Comparison of ENCODE assay signal across 14 cellular contexts in genomic region chr11:15471028-15471708, GRCh38.
DNase-seq lines count a peak whose midpoint lies in the region; ATAC-seq and TF ChIP-seq lines count a peak whose summit lies in the region.
"Had no signal": no experiment of that assay in that cellular context is flagged by ENCODE, and none has a peak within 500 bp of the region (broad histone marks: within the 10 kb centered on the region; RNA-seq: fewer than 3 reads in every experiment).

No MANE protein-coding gene starts in this region.

- no peak overlapping the region for H2BK15ac ChIP-seq in H9 (ENCODE audit: low read depth, low read length)

- no peaks in the 10 kb centered on the region for H4K20me1 ChIP-seq in H9 (ENCODE audit: control insufficient read depth, insufficient read depth, insufficient read length)

- no peak overlapping the region for H2BK12ac ChIP-seq in H9 (ENCODE audit: insufficient read length, low read depth, low read length)

- H3K4me2 ChIP-seq in H9 (ENCODE audit: insufficient read depth, insufficient read length, low read length) = peak overlapping the region; percentile 54
- H3K4me2 ChIP-seq: neural progenitor cell had no signal

- H2BK20ac ChIP-seq in H9 (ENCODE audit: low read depth, low read length, poor library complexity, severe bottlenecking) = no peak overlapping the region

- peaks cover 10% of the 10 kb centered on the region for H3K4me1 ChIP-seq in H9 (ENCODE audit: insufficient read depth, low read length)
- peaks cover 5% of the 10 kb centered on the region for H3K4me1 ChIP-seq in suprapubic skin
- no peaks in the 10 kb centered on the region for H3K4me1 ChIP-seq in uterus
- H3K4me1 ChIP-seq: gastrocnemius medialis had no signal

- no peak overlapping the region for H3K14ac ChIP-seq in H9 (ENCODE audit: insufficient read depth, low read length)

- H3K79me1 ChIP-seq in H9 (ENCODE audit: insufficient read depth, low read depth, low read length, poor library complexity, severe bottlenecking) = no peaks in the 10 kb centered on the region

- H3K79me2 ChIP-seq in H9 (ENCODE audit: insufficient read depth, low read length) = no peaks in the 10 kb centered on the region

- no peak overlapping the region for H3K4me3 ChIP-seq in suprapubic skin
- H3K4me3 ChIP-seq in uterus = no peak overlapping the region
- H3K4me3 ChIP-seq: gastrocnemius medialis, neural progenitor cell had no signal

- TF ChIP-seq CTCF in H9 (conservative IDR thresholded peaks at IDR 0.05) (no peak), suprapubic skin (IDR thresholded peaks at IDR 0.05) (no peak), uterus (IDR thresholded peaks at IDR 0.05) (no peak)

- H3T11ph ChIP-seq in H9 (ENCODE audit: low read length) = no peak overlapping the region

- peaks cover 1% of the 10 kb centered on the region; the same call in 1 of the 2 replicates for H3K27me3 Mint-ChIP-seq in H9 (ENCODE audit: low read depth)
- H3K27me3 Mint-ChIP-seq in immature natural killer cell (ENCODE audit: low read depth in 3 of 3) = peaks cover 0 to 4% (median 2%) of the 10 kb centered on the region in 3 donors
- H3K27me3 Mint-ChIP-seq: B cell; dendritic cell treated with granulocyte-macrophage colony-stimulating factor and Interleukin-4, amounts not matched to agents 40 ng/mL and 50 ng/mL, for 4 days had no signal

- no peak overlapping the region for H2BK5ac ChIP-seq in H9 (ENCODE audit: insufficient read length, low read length)

- no peaks in the 10 kb centered on the region for H3K9me3 Mint-ChIP-seq in H9
- H3K9me3 Mint-ChIP-seq in immature natural killer cell = peaks cover 0 to 8% (median 2%) of the 10 kb centered on the region in 6 donors
- H3K9me3 Mint-ChIP-seq: dendritic cell treated with granulocyte-macrophage colony-stimulating factor and Interleukin-4, amounts not matched to agents 40 ng/mL and 50 ng/mL, for 4 days; neural progenitor cell had no signal

- no peaks in the 10 kb centered on the region for H3K23me2 ChIP-seq in H9 (ENCODE audit: insufficient read length, low read depth, low read length, poor library complexity, severe bottlenecking)

- H3K18ac ChIP-seq in H9 (ENCODE audit: insufficient read length, low read depth, low read length) = no peak overlapping the region

- H3K27ac Mint-ChIP-seq in H9 (no peak overlapping the region; a peak in 1 of 7 replicates), immature natural killer cell (no peak overlapping the region)
- H3K27ac Mint-ChIP-seq: B cell; dendritic cell treated with granulocyte-macrophage colony-stimulating factor and Interleukin-4, amounts not matched to agents 40 ng/mL and 50 ng/mL, for 4 days; neural progenitor cell had no signal

- H3K9me3 ChIP-seq in H9 (ENCODE audit: control insufficient read depth, low read depth, low read length) (no peaks in the 10 kb centered on the region), suprapubic skin (no peaks in the 10 kb centered on the region), uterus (no peaks in the 10 kb centered on the region)
- H3K9me3 ChIP-seq: gastrocnemius medialis had no signal

- no peak overlapping the region for H4K5ac ChIP-seq in H9 (ENCODE audit: insufficient read length, low read depth, low read length)

- H2AFZ ChIP-seq in H9 (ENCODE audit: low read length) = no peak overlapping the region
- H2AFZ ChIP-seq: neural progenitor cell had no signal

- H3K27me3 ChIP-seq in H9 (ENCODE audit: insufficient read depth, low read length) (no peaks in the 10 kb centered on the region), suprapubic skin (no peaks in the 10 kb centered on the region), uterus (no peaks in the 10 kb centered on the region)
- H3K27me3 ChIP-seq: gastrocnemius medialis, neural progenitor cell had no signal

- H3K27ac ChIP-seq in H9 (ENCODE audit: insufficient read length, low read depth, low read length) (no peak overlapping the region), suprapubic skin (no peak overlapping the region), uterus (no peak overlapping the region)
- H3K27ac ChIP-seq: gastrocnemius medialis, neural progenitor cell had no signal

- no peak overlapping the region for H2AK5ac ChIP-seq in H9 (ENCODE audit: insufficient read length, low read length)

- ATAC-seq in GM18505 (IDR thresholded peaks at IDR 0.05; ENCODE audit: unreplicated experiment) (peak; percentile 84), esophagus mucosa (peak; percentile 35)
- ATAC-seq: gastrocnemius medialis, left cardiac atrium had no signal

- no peak overlapping the region for H3K4ac ChIP-seq in H9 (ENCODE audit: low read depth, low read length)

- H3K9ac ChIP-seq in H9 (ENCODE audit: extremely low read depth, insufficient read length, low read length) = no peak overlapping the region
- H3K9ac ChIP-seq: neural progenitor cell had no signal

- no peak overlapping the region for H3K23ac ChIP-seq in H9 (ENCODE audit: insufficient read length, low read depth, low read length)

- H3K4me1 Mint-ChIP-seq in H9 (peaks cover 31 to 34% of the 10 kb centered on the region in 2 experiments), immature natural killer cell (no peaks in the 10 kb centered on the region)
- H3K4me1 Mint-ChIP-seq: B cell had no signal

- no peak for TF ChIP-seq EP300 in suprapubic skin (IDR thresholded peaks at IDR 0.05)

- H3K36me3 ChIP-seq in suprapubic skin = no peaks in the 10 kb centered on the region
- no peaks in the 10 kb centered on the region for H3K36me3 ChIP-seq in uterus
- H3K36me3 ChIP-seq: gastrocnemius medialis, neural progenitor cell had no signal

- H3K4me3 Mint-ChIP-seq in H9 (no peak overlapping the region), immature natural killer cell (no peak overlapping the region)
- H3K4me3 Mint-ChIP-seq: B cell; dendritic cell treated with granulocyte-macrophage colony-stimulating factor and Interleukin-4, amounts not matched to agents 40 ng/mL and 50 ng/mL, for 4 days; neural progenitor cell had no signal

- H4K8ac ChIP-seq in H9 (replicated peaks; ENCODE audit: insufficient read length, low read depth, low read length) = no peak overlapping the region

- no peak overlapping the region for H4K91ac ChIP-seq in H9 (ENCODE audit: insufficient read length, low read depth, low read length)

- TF ChIP-seq POLR2A in GM18505 (IDR thresholded peaks at IDR 0.05; ENCODE audit: borderline replicate concordance, extremely low read depth, insufficient read depth, insufficient read length) (no peak), suprapubic skin (IDR thresholded peaks at IDR 0.05) (no peak), uterus (IDR thresholded peaks at IDR 0.05) (no peak)

- DNase-seq in H9 (no peak), NCI-H2029 (lab: John Stamatoyannopoulos, UW) (peak; percentile 59), suprapubic skin (ENCODE audit: low spot score in 2 of 2) (no peak), immature natural killer cell (no peak), uterus (no peak), NCI-H2171 (lab: John Stamatoyannopoulos, UW) (no peak)
- DNase-seq: gastrocnemius medialis, left cardiac atrium, NCI-H1694 treated with DMSO at 0.1 percent for 48 hours had no signal

- no peak overlapping the region for H2BK120ac ChIP-seq in H9 (ENCODE audit: low read depth, low read length, poor library complexity, severe bottlenecking)

- no CpG with 5 or more reads among the region's 6 CpGs for WGBS in H9 (ENCODE audit: extremely low coverage, insufficient read length, low lambda C conversion rate)
- WGBS in suprapubic skin = 83% methylated on average over 6 of the region's 6 CpGs

- intact Hi-C loops in uterus (cut with DNase I; ENCODE audit: low total_unique reads) = no loop called here

- H3K36me3 Mint-ChIP-seq in H9 (ENCODE audit: insufficient read depth in 1 of 3, low read depth in 3 of 3) (no peaks in the 10 kb centered on the region), immature natural killer cell (no peaks in the 10 kb centered on the region)
- H3K36me3 Mint-ChIP-seq: neural progenitor cell had no signal

- no peak overlapping the region for H3K56ac ChIP-seq in H9 (ENCODE audit: insufficient read length, low read depth, low read length)
